8 cellular contexts compared by ENCODE assay signal in the genomic region with DNA sequence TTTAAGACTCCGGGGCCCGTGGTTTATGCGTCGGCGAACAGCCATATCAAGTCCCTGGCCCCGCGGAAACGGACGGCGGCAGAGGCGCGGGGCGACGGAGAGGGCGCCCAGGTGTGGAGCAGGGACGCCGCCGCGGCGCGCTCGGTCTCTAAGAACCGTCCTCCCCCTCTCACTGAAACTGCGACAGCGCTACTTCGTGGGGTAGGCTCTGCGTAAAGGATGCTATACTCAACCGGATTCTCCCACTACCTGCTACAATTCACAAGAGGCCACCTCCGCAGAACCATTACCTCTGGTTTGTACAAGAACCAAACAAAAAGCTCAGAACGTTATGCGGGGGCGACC. TPM values are rescaled to one million over a fixed set of nuclear protein-coding genes. Genes with fewer than 3 reads are reported as not detected.
DNase-seq lines count a peak whose midpoint lies in the region; ATAC-seq and TF ChIP-seq lines count a peak whose summit lies in the region.

No MANE protein-coding gene starts in this region.

- no peaks in the 10 kb centered on the region for H3K9me3 Mint-ChIP-seq in H9
- no peaks in the 10 kb centered on the region for H3K9me3 Mint-ChIP-seq in natural killer cell treated with Interleukin-12 subunit alpha and Interleukin-12 subunit beta and Interleukin-15 and Interleukin-18, amount 100 ng/mL, for 72 hours

- H3T11ph ChIP-seq in H9 (ENCODE audit: low read length) = no peak overlapping the region

- no peaks in the 10 kb centered on the region for H3K79me1 ChIP-seq in H9 (ENCODE audit: insufficient read depth, low read depth, low read length, poor library complexity, severe bottlenecking)

- H3K4me3 Mint-ChIP-seq in H9 = peak overlapping the region; percentile 83 to 95
- H3K4me3 Mint-ChIP-seq in natural killer cell treated with Interleukin-12 subunit alpha and Interleukin-12 subunit beta and Interleukin-15 and Interleukin-18, amount 100 ng/mL, for 72 hours = peak overlapping the region; percentile 95

- H3K14ac ChIP-seq in H9 (ENCODE audit: insufficient read depth, low read length) = no peak overlapping the region

- peak overlapping the region; percentile 53 for H3K4me3 ChIP-seq in aorta (ENCODE audit: low read length in 2 of 2)

- no peak overlapping the region for H4K5ac ChIP-seq in H9 (ENCODE audit: insufficient read length, low read depth, low read length)

- H3K36me3 Mint-ChIP-seq in H9 (ENCODE audit: insufficient read depth in 1 of 3, low read depth in 3 of 3) = peaks cover 17 to 25% (median 19%) of the 10 kb centered on the region in 3 experiments
- H3K36me3 Mint-ChIP-seq in natural killer cell treated with Interleukin-12 subunit alpha and Interleukin-12 subunit beta and Interleukin-15 and Interleukin-18, amount 100 ng/mL, for 72 hours = no peaks in the 10 kb centered on the region

- H3K4ac ChIP-seq in H9 (ENCODE audit: low read depth, low read length) = no peak overlapping the region

- DNase-seq in NCI-H2196 (lab: John Stamatoyannopoulos, UW; ENCODE audit: unreplicated experiment) (peak; percentile 40), NCI-H2196 treated with DMSO at 0.1 percent for 48 hours (lab: John Stamatoyannopoulos, UW; ENCODE audit: unreplicated experiment) (no peak), H9 (no peak), M059J (ENCODE audit: low read depth) (peak; percentile 47), erythroblast (lab: John Stamatoyannopoulos, UW) (peak; percentile 62 to 64), aorta (peak in 1 of 2 donors; percentile 80)
- peak; percentile 29 to 50 for DNase-seq in activated CD8-positive, alpha-beta memory T cell treated with anti-CD3 and anti-CD28 coated beads for 4 hours (ENCODE audit: low read depth in 2 of 2)
- no peak for DNase-seq in natural killer cell treated with Interleukin-12 subunit alpha and Interleukin-12 subunit beta and Interleukin-15 and Interleukin-18, amount 100 ng/mL, for 72 hours (ENCODE audit: low spot score)

- peaks cover 12% of the 10 kb centered on the region for H3K27me3 Mint-ChIP-seq in H9 (ENCODE audit: low read depth)
- H3K27me3 Mint-ChIP-seq in natural killer cell treated with Interleukin-12 subunit alpha and Interleukin-12 subunit beta and Interleukin-15 and Interleukin-18, amount 100 ng/mL, for 72 hours = no peaks in the 10 kb centered on the region

- no CpG with 5 or more reads among the region's 32 CpGs for WGBS in H9 (ENCODE audit: extremely low coverage, insufficient read length, low lambda C conversion rate)
- WGBS in aorta, 2 donors = 0% methylated on average over 32 of the region's 32 CpGs

- no peaks in the 10 kb centered on the region for H3K23me2 ChIP-seq in H9 (ENCODE audit: insufficient read length, low read depth, low read length, poor library complexity, severe bottlenecking)

- peak overlapping the region; percentile 71 for H3K4me2 ChIP-seq in H9 (ENCODE audit: insufficient read depth, insufficient read length, low read length)

- H2BK5ac ChIP-seq in H9 (ENCODE audit: insufficient read length, low read length) = no peak overlapping the region

- H3K18ac ChIP-seq in H9 (ENCODE audit: insufficient read length, low read depth, low read length) = no peak overlapping the region

- H3K4me1 ChIP-seq in H9 (ENCODE audit: insufficient read depth, low read length) (no peaks in the 10 kb centered on the region), aorta (ENCODE audit: control insufficient read depth in 1 of 2, insufficient read depth in 2 of 2, low read length in 2 of 2) (no peaks in the 10 kb centered on the region)

- no peak overlapping the region for H2BK12ac ChIP-seq in H9 (ENCODE audit: insufficient read length, low read depth, low read length)

- H3K9me3 ChIP-seq in H9 (ENCODE audit: control insufficient read depth, low read depth, low read length) = peaks cover 5% of the 10 kb centered on the region
- no peaks in the 10 kb centered on the region for H3K9me3 ChIP-seq in aorta (ENCODE audit: control insufficient read depth, low read length)

- intact Hi-C loops in aorta (cut with DNase I) = loop anchor here (5.0 to 10.0 kb wide), 2 partner anchors 36 to 53 kb away; a partner anchor contains a TSS

- H4K91ac ChIP-seq in H9 (ENCODE audit: insufficient read length, low read depth, low read length) = no peak overlapping the region

- H3K27me3 ChIP-seq in H9 (ENCODE audit: insufficient read depth, low read length) (no peaks in the 10 kb centered on the region), aorta (ENCODE audit: control insufficient read depth in 1 of 2, insufficient read depth in 2 of 2, low read length in 1 of 2) (no peaks in the 10 kb centered on the region)

- H2BK15ac ChIP-seq in H9 (ENCODE audit: low read depth, low read length) = no peak overlapping the region

- H3K9ac ChIP-seq in H9 (ENCODE audit: extremely low read depth, insufficient read length, low read length) = peak overlapping the region; percentile 10

- H2BK20ac ChIP-seq in H9 (ENCODE audit: low read depth, low read length, poor library complexity, severe bottlenecking) = no peak overlapping the region

- H3K27ac Mint-ChIP-seq in H9 = peak overlapping the region in 1 of 3 experiments; percentile 86; a peak in 2 of 7 replicates
- peak overlapping the region; percentile 67 to 79 for H3K27ac Mint-ChIP-seq in natural killer cell treated with Interleukin-12 subunit alpha and Interleukin-12 subunit beta and Interleukin-15 and Interleukin-18, amount 100 ng/mL, for 72 hours

- TF ChIP-seq CTCF in H9 (conservative IDR thresholded peaks at IDR 0.05) = no peak

- ATAC-seq in natural killer cell treated with Interleukin-12 subunit alpha and Interleukin-12 subunit beta and Interleukin-15 and Interleukin-18, amount 100 ng/mL, for 72 hours = peak; percentile 67 to 69
- peak; percentile 64 for ATAC-seq in aorta (ENCODE audit: low FRiP score)

- H4K8ac ChIP-seq in H9 (replicated peaks; ENCODE audit: insufficient read length, low read depth, low read length) = no peak overlapping the region

- no peaks in the 10 kb centered on the region for H4K20me1 ChIP-seq in H9 (ENCODE audit: control insufficient read depth, insufficient read depth, insufficient read length)

- H3K4me1 Mint-ChIP-seq in H9 = peaks cover 13 to 15% of the 10 kb centered on the region in 2 experiments
- H3K4me1 Mint-ChIP-seq in natural killer cell treated with Interleukin-12 subunit alpha and Interleukin-12 subunit beta and Interleukin-15 and Interleukin-18, amount 100 ng/mL, for 72 hours (ENCODE audit: low read depth in 2 of 2) = peaks cover 9% of the 10 kb centered on the region in 2 donors

- H3K56ac ChIP-seq in H9 (ENCODE audit: insufficient read length, low read depth, low read length) = no peak overlapping the region

- TF ChIP-seq POLR2A in erythroblast (IDR thresholded peaks at IDR 0.05; ENCODE audit: low read length) = no peak

- no peak overlapping the region for H2BK120ac ChIP-seq in H9 (ENCODE audit: low read depth, low read length, poor library complexity, severe bottlenecking)

- H3K27ac ChIP-seq in H9 (ENCODE audit: insufficient read length, low read depth, low read length) = no peak overlapping the region
- H3K27ac ChIP-seq in aorta (ENCODE audit: low read depth in 1 of 2, low read length in 2 of 2) = peak overlapping the region in 1 of 2 donors; percentile 6

- H2AK5ac ChIP-seq in H9 (ENCODE audit: insufficient read length, low read length) = no peak overlapping the region

- no peak overlapping the region for H2AFZ ChIP-seq in H9 (ENCODE audit: low read length)

- H3K23ac ChIP-seq in H9 (ENCODE audit: insufficient read length, low read depth, low read length) = no peak overlapping the region

- peaks cover 0 to 6% of the 10 kb centered on the region in 2 donors for H3K36me3 ChIP-seq in aorta (ENCODE audit: control insufficient read depth in 1 of 2, insufficient read depth in 2 of 2, low read length in 1 of 2)

- H3K79me2 ChIP-seq in H9 (ENCODE audit: insufficient read depth, low read length) = no peaks in the 10 kb centered on the region

RNA-seq across cellular contexts. Expression of a gene that starts 0.4 kb away (rescaled TPM):
- 30.4 and 31.1 TPM in 2 replicates for total RNA-seq in H9 (2021)
- total RNA-seq in M059J (2014; rRNA removed; shearing (Covaris generic)) = 11.3 and 13.2 TPM in 2 replicates
- total RNA-seq in natural killer cell treated with Interleukin-12 subunit alpha and Interleukin-12 subunit beta and Interleukin-15 and Interleukin-18, amount 100 ng/mL, for 72 hours = 10 to 100 TPM; 15.9 to 25.2 TPM
- total RNA-seq in aorta = 10 to 100 TPM; 22.9 to 46.6 TPM
- polyA plus RNA-seq in aorta = 100 to 1,000 TPM in 1 of 2 donors, 10 to 100 TPM in 1; 24.2 to 103 TPM

RNA-seq across cellular contexts. Expression of a gene that starts 37.5 kb away (rescaled TPM):
- total RNA-seq in H9 (2021) (144 and 147 TPM in 2 replicates), aorta (100 to 1,000 TPM; 333 to 404 TPM)
- 390 and 442 TPM in 2 replicates for total RNA-seq in M059J (2014; rRNA removed; shearing (Covaris generic))
- total RNA-seq in natural killer cell treated with Interleukin-12 subunit alpha and Interleukin-12 subunit beta and Interleukin-15 and Interleukin-18, amount 100 ng/mL, for 72 hours = 100 to 1,000 TPM; 218 to 332 TPM
- polyA plus RNA-seq in aorta = 100 to 1,000 TPM; 152 to 358 TPM

RNA-seq across cellular contexts. Expression of a gene that starts 49.5 kb away (rescaled TPM):
- total RNA-seq in H9 (2021) (57.0 and 62.1 TPM in 2 replicates), aorta (100 to 1,000 TPM in 1 of 2 donors, 10 to 100 TPM in 1; 90.0 to 120 TPM)
- 43.5 and 62.4 TPM in 2 replicates for total RNA-seq in M059J (2014; rRNA removed; shearing (Covaris generic))
- 100 to 1,000 TPM; 114 to 151 TPM for total RNA-seq in natural killer cell treated with Interleukin-12 subunit alpha and Interleukin-12 subunit beta and Interleukin-15 and Interleukin-18, amount 100 ng/mL, for 72 hours
- 10 to 100 TPM; 32.1 to 60.2 TPM for polyA plus RNA-seq in aorta

RNA-seq across cellular contexts. Expression of a gene that starts 51.5 kb away (rescaled TPM):
- total RNA-seq in H9 (2021) (140 and 147 TPM in 2 replicates), aorta (10 to 100 TPM; 56.0 to 78.8 TPM)
- total RNA-seq in M059J (2014; rRNA removed; shearing (Covaris generic)) = 146 and 187 TPM in 2 replicates
- 100 to 1,000 TPM in 1 of 2 donors, 10 to 100 TPM in 1; 73.2 to 105 TPM for total RNA-seq in natural killer cell treated with Interleukin-12 subunit alpha and Interleukin-12 subunit beta and Interleukin-15 and Interleukin-18, amount 100 ng/mL, for 72 hours
- polyA plus RNA-seq in aorta = 10 to 100 TPM; 74.6 to 77.3 TPM

Comparison
In these comparisons a context has a peak if more than half of its experiments do, and no peak if none do; other contexts are left out.
1. DNase-seq: peak in NCI-H2196 (single experiment), M059J (single experiment), activated CD8-positive, alpha-beta memory T cell treated with anti-CD3 and anti-CD28 coated beads for 4 hours (2 of 2) and erythroblast (2 of 2); none in NCI-H2196 treated with DMSO at 0.1 percent for 48 hours (single experiment), H9 (single experiment) and natural killer cell treated with Interleukin-12 subunit alpha and Interleukin-12 subunit beta and Interleukin-15 and Interleukin-18, amount 100 ng/mL, for 72 hours (single experiment).